In the genomic region with DNA sequence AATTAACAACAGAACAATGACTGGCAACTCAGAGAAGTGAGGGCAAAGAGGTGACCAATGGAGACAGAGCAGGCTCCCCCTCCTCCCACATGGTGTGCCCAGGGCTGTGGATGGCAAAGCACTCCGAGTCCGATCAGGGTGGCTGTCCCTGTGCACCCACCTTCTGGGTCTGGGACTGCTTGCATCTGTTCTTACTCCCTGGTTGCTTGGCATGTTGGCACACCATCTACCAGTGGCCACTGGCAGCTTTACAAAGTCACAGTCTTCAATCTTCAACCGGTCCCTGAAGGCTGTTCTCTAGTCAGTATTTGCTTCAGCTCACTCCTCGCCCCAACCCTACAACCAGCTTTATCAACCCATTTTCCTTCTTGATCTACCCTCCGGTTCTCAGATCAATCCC, we compare ENCODE assay signal across 18 cellular contexts.
"Had no signal": no experiment of that assay in that cellular context is flagged by ENCODE, and none has a peak within 500 bp of the region (broad histone marks: within the 10 kb centered on the region; RNA-seq: fewer than 3 reads in every experiment).

No MANE protein-coding gene starts in this region.

- H3K36me3 ChIP-seq: esophagus squamous epithelium, left ventricle myocardium inferior, lower lobe of right lung, tibial nerve had no signal

- H3K27me3 ChIP-seq: esophagus squamous epithelium, hepatocyte, testis, tibial nerve had no signal

- H3K4me3 ChIP-seq: esophagus squamous epithelium, hepatocyte, left ventricle myocardium inferior, lower lobe of right lung, testis, tibial nerve had no signal

- H3K79me2 ChIP-seq: hepatocyte had no signal

- H3K27ac ChIP-seq: hepatocyte, left ventricle myocardium inferior, lower lobe of right lung, testis, tibial nerve had no signal

- H3K9me3 ChIP-seq: esophagus squamous epithelium, left ventricle myocardium inferior, lower lobe of right lung, testis, tibial nerve had no signal

- H2AFZ ChIP-seq: hepatocyte had no signal

- H3K4me2 ChIP-seq: hepatocyte had no signal

- ATAC-seq: left cardiac atrium; lower lobe of right lung; right cardiac atrium; stimulated activated naive B cell treated with anti-CD40 and anti-IgM and Interleukin-4, amounts not matched to agents 10 μg/mL and 1 μg/mL and 100 μg/mL, for 72 hours; stimulated activated naive CD8-positive, alpha-beta T cell treated with anti-CD3 and anti-CD28 coated beads, Interleukin-15, amount 100 ng/mL, for 72 hours had no signal

- H3K4me1 ChIP-seq: testis, tibial nerve had no signal

- DNase-seq: effector memory CD4-positive, alpha-beta T cell; esophagus squamous epithelium; head of caudate nucleus; kidney; left cardiac atrium; left ventricle myocardium inferior; lower lobe of right lung; midbrain; naive B cell; posterior cingulate gyrus; right cardiac atrium; stimulated activated CD4-positive, alpha-beta T cell treated with anti-CD3 and anti-CD28 coated beads, Interleukin-2, amount 100 ng/mL, for 24 hours; stimulated activated CD4-positive, alpha-beta T cell treated with anti-CD3 and anti-CD28 coated beads, Interleukin-4, amount 100 ng/mL, for 4 hours; stimulated activated naive B cell treated with anti-CD40 and anti-IgM and Interleukin-4, amounts not matched to agents 10 μg/mL and 1 μg/mL and 100 μg/mL, for 72 hours; stimulated activated naive CD8-positive, alpha-beta T cell treated with anti-CD3 and anti-CD28 coated beads, Interleukin-15, amount 100 ng/mL, for 72 hours; testis had no signal
